In the genomic region with DNA sequence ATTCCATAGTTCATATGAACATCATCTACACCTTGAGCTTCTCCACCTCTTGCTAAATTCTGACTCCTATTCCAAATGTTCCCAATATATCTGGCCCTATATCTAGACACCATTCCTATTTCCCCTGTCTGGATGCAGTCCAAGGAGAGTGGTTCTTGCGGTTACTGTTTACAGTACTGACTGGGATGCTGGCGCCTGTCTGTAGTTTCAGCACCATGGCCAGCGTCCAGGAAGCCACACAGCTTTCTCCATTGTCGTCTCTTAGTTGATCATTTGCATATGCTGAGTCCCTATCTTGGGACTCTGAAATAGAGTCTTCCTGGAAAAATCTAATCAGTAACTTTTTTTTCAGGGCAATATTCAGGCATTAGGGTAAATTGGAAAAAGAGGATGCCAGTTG, we compare ENCODE assay signal across 2 cellular contexts.
TF ChIP-seq lines count a peak whose summit lies in the region.

No MANE protein-coding gene starts in this region.

TF ChIP-seq in A549, 52 proteins besides CTCF, POLR2A, EP300 and RAD21 (continued from another document):
- TF ChIP-seq USF2 (IDR thresholded peaks at IDR 0.05), result no peak
- TF ChIP-seq REST (IDR thresholded peaks at IDR 0.05), result peak; percentile 98
- no peak for TF ChIP-seq MAX (IDR thresholded peaks at IDR 0.05)
- TF ChIP-seq ZNF302 (CRISPR knock-in tag; IDR thresholded peaks at IDR 0.05), result no peak

TF ChIP-seq in HEK293, 187 proteins besides CTCF, POLR2A, EP300 and RAD21 (continued from another document):
- peak; percentile 93 for TF ChIP-seq REST (tag by site-specific recombination; IDR thresholded peaks at IDR 0.05)
